ENCODE assay signal across 20 cellular contexts in genomic region chr1:240854367-240854766, GRCh38.
A peak's percentile ranks its signal among the peaks of the same experiment; 100 is the strongest.
DNase-seq lines count a peak whose midpoint lies in the region; ATAC-seq and TF ChIP-seq lines count a peak whose summit lies in the region.
"Had no signal": no experiment of that assay in that cellular context is flagged by ENCODE, and none has a peak within 500 bp of the region (broad histone marks: within the 10 kb centered on the region; RNA-seq: fewer than 3 reads in every experiment).

No MANE protein-coding gene starts in this region.

- no peaks in the 10 kb centered on the region for H3K4me1 ChIP-seq in prostate gland (replicated peaks)
- H3K4me1 ChIP-seq: Caco-2, foreskin keratinocyte, stomach had no signal

- H3K27ac ChIP-seq in RWPE1 (no peak overlapping the region), prostate gland (no peak overlapping the region)
- H3K27ac ChIP-seq: foreskin keratinocyte, KMS-11, stomach, WERI-Rb-1 had no signal

- intact Hi-C loops in prostate gland (cut with DNase I), result no loop called here

- H3K36me3 ChIP-seq in prostate gland, result no peaks in the 10 kb centered on the region
- H3K36me3 ChIP-seq: stomach, WERI-Rb-1 had no signal

- no peak for TF ChIP-seq POLR2A in prostate gland (IDR thresholded peaks at IDR 0.05)

- 50% methylated on average over 6 of the region's 6 CpGs for WGBS in prostate gland

- TF ChIP-seq CTCF in RWPE1 (conservative IDR thresholded peaks at IDR 0.05; ENCODE audit: low read depth) (no peak), fibroblast of mammary gland (conservative IDR thresholded peaks at IDR 0.05; ENCODE audit: control insufficient read depth, insufficient read depth, low read depth, low read length) (peak; percentile 28), prostate gland (IDR thresholded peaks at IDR 0.05) (no peak)

- no peaks in the 10 kb centered on the region for H3K9me3 ChIP-seq in prostate gland
- H3K9me3 ChIP-seq: Caco-2 had no signal

- H3K27me3 ChIP-seq in prostate gland (replicated peaks; ENCODE audit: insufficient read depth), result no peaks in the 10 kb centered on the region
- H3K27me3 ChIP-seq: foreskin keratinocyte, stomach had no signal

- POLR2A ChIA-PET in RWPE1 (lab: Yijun Ruan, JAX; ENCODE audit: low non-redundant PET), result no interaction called here

- CTCF ChIA-PET in RWPE1 (lab: Yijun Ruan, JAX), result interaction anchor here (0.6 to 0.9 kb wide), 3 partner anchors 68 to 689 kb away, joined by 3 to 5 read pairs (median 3); no protein-coding TSS in a partner anchor

- DNase-seq in A172 (ENCODE audit: low spot score) (peak; percentile 81), EH (ENCODE audit: low read depth) (peak; percentile 35), RWPE1 (ENCODE audit: low spot score) (peak; percentile 24), fibroblast of mammary gland (ENCODE audit: low read depth) (peak; percentile 77), prostate gland (ENCODE audit: low spot score) (no peak)
- DNase-seq: activated naive CD8-positive, alpha-beta T cell treated with anti-CD3 and anti-CD28 coated beads, Interleukin-2, amount 50 U/mL, for 24 hours; Caco-2; effector memory CD4-positive, alpha-beta T cell; foreskin keratinocyte; H7; kidney glomerular epithelial cell; NCI-H1417; stimulated activated CD4-positive, alpha-beta T cell treated with anti-CD3 and anti-CD28 coated beads, Interleukin-1b, Interleukin-23, amount 100 ng/mL, for 48 hours; stomach; WERI-Rb-1 had no signal

- H3K4me3 ChIP-seq in fibroblast of mammary gland (ENCODE audit: control insufficient read depth, low read depth, low read length) (no peak overlapping the region), prostate gland (no peak overlapping the region)
- H3K4me3 ChIP-seq: stomach had no signal

- ATAC-seq in HG02678 (IDR thresholded peaks at IDR 0.05; ENCODE audit: unreplicated experiment), result no peak
- no peak for ATAC-seq in GM21515 (IDR thresholded peaks at IDR 0.05; ENCODE audit: unreplicated experiment)
- no peak for ATAC-seq in GM18517 (IDR thresholded peaks at IDR 0.05; ENCODE audit: unreplicated experiment)
- ATAC-seq: activated naive CD8-positive, alpha-beta T cell treated with anti-CD3 and anti-CD28 coated beads, Interleukin-2, amount 50 U/mL, for 24 hours; activated T-helper 17 cell treated with anti-CD3 and anti-CD28 coated beads, Interleukin-2, amount 50 U/mL, for 72 hours; foreskin keratinocyte had no signal
